Comparison of ENCODE assay signal across 16 cellular contexts in genomic region chr9:105171076-105171475, GRCh38.
DNase-seq lines count a peak whose midpoint lies in the region; ATAC-seq and TF ChIP-seq lines count a peak whose summit lies in the region.
"Had no signal": no experiment of that assay in that cellular context is flagged by ENCODE, and none has a peak within 500 bp of the region (broad histone marks: within the 10 kb centered on the region; RNA-seq: fewer than 3 reads in every experiment).

No MANE protein-coding gene starts in this region.

- TF ChIP-seq RAD21 in IMR-90 (IDR thresholded peaks at IDR 0.05; ENCODE audit: low read length), result no peak

- ATAC-seq in IMR-90 (ENCODE audit: low read depth) (no peak), foreskin keratinocyte (no peak)
- ATAC-seq: CD8-positive, alpha-beta T cell had no signal

- DNase-seq in IMR-90, result no peak
- peak; percentile 74 for DNase-seq in mesendoderm
- DNase-seq in foreskin keratinocyte, result no peak
- DNase-seq in NCI-H187 (lab: John Stamatoyannopoulos, UW), result no peak
- no peak for DNase-seq in G401 (ENCODE audit: low spot score)
- DNase-seq: Calu3; CD8-positive, alpha-beta T cell; DMS79 treated with DMSO at 0.1 percent for 48 hours; EL; GM23248; HCEC 1CT; KG1 had no signal

- no peak overlapping the region for H3K23ac ChIP-seq in IMR-90 (ENCODE audit: low read depth, low read length)
- no peak overlapping the region for H3K23ac ChIP-seq in mesendoderm (ENCODE audit: low read length)

- no peaks in the 10 kb centered on the region for H3K9me1 ChIP-seq in IMR-90 (ENCODE audit: insufficient read depth, low read length)

- H3K4ac ChIP-seq in IMR-90 (ENCODE audit: low read depth, low read length) (no peak overlapping the region), mesendoderm (ENCODE audit: low read depth, low read length) (no peak overlapping the region)

- POLR2A ChIA-PET in IMR-90 (lab: Charles Lee; ENCODE audit: unreplicated experiment), result no interaction called here

- H3K4me3 ChIP-seq in IMR-90 (ENCODE audit: insufficient read depth, low read depth, low read length) (no peak overlapping the region), mesendoderm (ENCODE audit: low read length) (no peak overlapping the region)
- H3K4me3 ChIP-seq: BLaER1 treated with 17β-estradiol and CSF1 and Interleukin-3, amounts not matched to agents 10 nM and 100 nM; GM23248 had no signal

- 43% methylated on average over 1 of the region's 1 CpG; no CpG with 5 or more reads in 1 of the 2 experiments for WGBS in IMR-90 (ENCODE audit: extremely low coverage in 2 of 2, insufficient read length in 1 of 2), 2 experiments
- WGBS in mesendoderm (ENCODE audit: extremely low coverage, insufficient coverage, low lambda C conversion rate), result no CpG with 5 or more reads among the region's 1 CpG

- H3K4me2 ChIP-seq in IMR-90 (ENCODE audit: low read depth, low read length) (no peak overlapping the region), mesendoderm (ENCODE audit: low read length) (no peak overlapping the region)

- H3K56ac ChIP-seq in IMR-90 (ENCODE audit: extremely low read depth, insufficient read depth, low read length) (no peak overlapping the region), mesendoderm (ENCODE audit: low read length) (no peak overlapping the region)

- no peaks in the 10 kb centered on the region for H3K27me3 ChIP-seq in IMR-90 (ENCODE audit: control insufficient read depth, insufficient read depth, low read length)
- H3K27me3 ChIP-seq in mesendoderm (ENCODE audit: insufficient read depth, low read length, poor library complexity), result no peaks in the 10 kb centered on the region
- no peaks in the 10 kb centered on the region for H3K27me3 ChIP-seq in foreskin keratinocyte
- H3K27me3 ChIP-seq: BLaER1 treated with 17β-estradiol and CSF1 and Interleukin-3, amounts not matched to agents 10 nM and 100 nM had no signal

- no peaks in the 10 kb centered on the region for H3K79me2 ChIP-seq in mesendoderm (ENCODE audit: control insufficient read depth, insufficient read depth, low read length)

- no peaks in the 10 kb centered on the region for H4K20me1 ChIP-seq in IMR-90 (ENCODE audit: insufficient read depth, low read length)
- H4K20me1 ChIP-seq: BLaER1 treated with 17β-estradiol and CSF1 and Interleukin-3, amounts not matched to agents 10 nM and 100 nM had no signal

- H3K9me3 Mint-ChIP-seq in dendritic cell treated with granulocyte-macrophage colony-stimulating factor and Interleukin-4, amounts not matched to agents 40 ng/mL and 50 ng/mL, for 4 days, result peaks cover 19% of the 10 kb centered on the region
- H3K9me3 Mint-ChIP-seq: CD8-positive, alpha-beta T cell; IgD-negative memory B cell had no signal

- H4K5ac ChIP-seq in IMR-90 (ENCODE audit: low read depth, low read length) (no peak overlapping the region), mesendoderm (ENCODE audit: low read length) (no peak overlapping the region)

- no peak overlapping the region for H2BK20ac ChIP-seq in IMR-90 (ENCODE audit: low read depth, low read length)

- H3K9ac ChIP-seq in IMR-90 (ENCODE audit: low read depth, low read length) (no peak overlapping the region), mesendoderm (ENCODE audit: low read length) (no peak overlapping the region)
- H3K9ac ChIP-seq: BLaER1 treated with 17β-estradiol and CSF1 and Interleukin-3, amounts not matched to agents 10 nM and 100 nM; GM23248 had no signal

- no peak overlapping the region for H4K8ac ChIP-seq in IMR-90 (ENCODE audit: low read depth in 2 of 2, low read length in 2 of 2)
- no peak overlapping the region for H4K8ac ChIP-seq in mesendoderm (ENCODE audit: low read depth, low read length)

- H3K27ac ChIP-seq in IMR-90 (ENCODE audit: insufficient read depth, low read length) (no peak overlapping the region), mesendoderm (ENCODE audit: low read depth, low read length) (no peak overlapping the region), foreskin keratinocyte (no peak overlapping the region)
- H3K27ac ChIP-seq: BLaER1 treated with 17β-estradiol and CSF1 and Interleukin-3, amounts not matched to agents 10 nM and 100 nM; GM23248 had no signal

- no peak overlapping the region for H4K91ac ChIP-seq in IMR-90 (ENCODE audit: insufficient read depth, low read depth, low read length)

- H3K4me1 ChIP-seq in IMR-90 (ENCODE audit: control insufficient read depth, insufficient read depth, low read length), result no peaks in the 10 kb centered on the region; the same call in 1 of the 2 replicates
- peaks cover 14% of the 10 kb centered on the region for H3K4me1 ChIP-seq in mesendoderm (ENCODE audit: control insufficient read depth, low read depth, low read length)
- H3K4me1 ChIP-seq in foreskin keratinocyte, result no peaks in the 10 kb centered on the region

- H2AK9ac ChIP-seq in IMR-90 (replicated peaks; ENCODE audit: low read depth, low read length, poor library complexity), result no peak overlapping the region

- H2BK120ac ChIP-seq in IMR-90 (ENCODE audit: low read depth, low read length), result no peak overlapping the region
- H2BK120ac ChIP-seq in mesendoderm (ENCODE audit: low read depth, low read length), result no peak overlapping the region

- CTCF ChIA-PET in IMR-90 (lab: Yijun Ruan, JAX), result no interaction called here

- 0 out of 2 replicates have a peak overlapping the region, but pooled peaks have one; percentile 29 for H3K14ac ChIP-seq in IMR-90 (replicated peaks; ENCODE audit: low read depth, low read length)

- H3K36me3 Mint-ChIP-seq in dendritic cell treated with granulocyte-macrophage colony-stimulating factor and Interleukin-4, amounts not matched to agents 40 ng/mL and 50 ng/mL, for 4 days (ENCODE audit: low read depth), result no peaks in the 10 kb centered on the region
- H3K36me3 Mint-ChIP-seq: CD8-positive, alpha-beta T cell had no signal

- no peaks in the 10 kb centered on the region for H3K36me3 ChIP-seq in IMR-90 (ENCODE audit: control insufficient read depth, insufficient read depth, low read length)
- H3K36me3 ChIP-seq in mesendoderm (ENCODE audit: control insufficient read depth, insufficient read depth, low read length), result no peaks in the 10 kb centered on the region
- H3K36me3 ChIP-seq: BLaER1 treated with 17β-estradiol and CSF1 and Interleukin-3, amounts not matched to agents 10 nM and 100 nM had no signal

- H2BK15ac ChIP-seq in IMR-90 (ENCODE audit: low read depth, low read length) (no peak overlapping the region), mesendoderm (replicated peaks; ENCODE audit: low read depth) (no peak overlapping the region)

- H3K18ac ChIP-seq in IMR-90 (ENCODE audit: low read depth, low read length) (no peak overlapping the region), mesendoderm (ENCODE audit: low read length) (no peak overlapping the region)

- H2BK5ac ChIP-seq in IMR-90 (ENCODE audit: low read depth, low read length, poor library complexity, severe bottlenecking) (no peak overlapping the region), mesendoderm (ENCODE audit: low read length) (no peak overlapping the region)

- dilution Hi-C loops in IMR-90 (cut with HindIII; ENCODE audit: low sequenced_read_pairs, unreplicated experiment), result no loop called here

- H3K27ac Mint-ChIP-seq in dendritic cell treated with granulocyte-macrophage colony-stimulating factor and Interleukin-4, amounts not matched to agents 40 ng/mL and 50 ng/mL, for 4 days, result peak overlapping the region; percentile 5
- H3K27ac Mint-ChIP-seq: B cell; CD8-positive, alpha-beta T cell; IgD-negative memory B cell had no signal

- intact Hi-C loops in IMR-90 (cut with micrococcal nuclease), result no loop called here
- intact Hi-C loops in dendritic cell treated with granulocyte-macrophage colony-stimulating factor and Interleukin-4, amounts not matched to agents 40 ng/mL and 50 ng/mL, for 4 days (cut with micrococcal nuclease), result loop anchor here (5.0 kb wide), 1 partner anchor 251 kb away; no protein-coding TSS in a partner anchor

- in situ Hi-C loops in IMR-90 (cut with MboI; ENCODE audit: low sequenced_read_pairs) (no loop called here), G401 (cut with HindIII; ENCODE audit: low sequenced_read_pairs) (no loop called here)

- no peaks in the 10 kb centered on the region for H3K79me1 ChIP-seq in IMR-90 (ENCODE audit: low read depth in 1 of 2, low read length in 2 of 2)
- no peaks in the 10 kb centered on the region for H3K79me1 ChIP-seq in mesendoderm (ENCODE audit: low read length)

- H2AFZ ChIP-seq in IMR-90 (replicated peaks; ENCODE audit: low read length, poor library complexity), result no peak overlapping the region
- H2AFZ ChIP-seq: GM23248 had no signal

- peaks cover 28% of the 10 kb centered on the region for H3K4me1 Mint-ChIP-seq in dendritic cell treated with granulocyte-macrophage colony-stimulating factor and Interleukin-4, amounts not matched to agents 40 ng/mL and 50 ng/mL, for 4 days (ENCODE audit: low read depth)
- H3K4me1 Mint-ChIP-seq: B cell, IgD-negative memory B cell had no signal

- no peak overlapping the region for H3K4me3 Mint-ChIP-seq in dendritic cell treated with granulocyte-macrophage colony-stimulating factor and Interleukin-4, amounts not matched to agents 40 ng/mL and 50 ng/mL, for 4 days
- H3K4me3 Mint-ChIP-seq: B cell; CD8-positive, alpha-beta T cell; IgD-negative memory B cell had no signal

- H3K9me3 ChIP-seq in IMR-90 (ENCODE audit: control insufficient read depth, insufficient read depth, low read length), result no peaks in the 10 kb centered on the region

- no TSS peak for BruUV-seq in IMR-90 (replicated peaks; lab: Mats Ljungman, UMichigan)

- peaks cover 4% of the 10 kb centered on the region for H3K27me3 Mint-ChIP-seq in dendritic cell treated with granulocyte-macrophage colony-stimulating factor and Interleukin-4, amounts not matched to agents 40 ng/mL and 50 ng/mL, for 4 days

- H2AK5ac ChIP-seq in IMR-90 (ENCODE audit: low read depth, low read length) (no peak overlapping the region), mesendoderm (ENCODE audit: low read length) (no peak overlapping the region)

- TF ChIP-seq CTCF in IMR-90 (conservative IDR thresholded peaks at IDR 0.05; ENCODE audit: low read depth, low read length) (no peak), foreskin keratinocyte (conservative IDR thresholded peaks at IDR 0.05) (no peak)

- no peak for TF ChIP-seq POLR2A in IMR-90 (IDR thresholded peaks at IDR 0.05; ENCODE audit: low read depth, low read length)

TF ChIP-seq in IMR-90, 13 proteins besides CTCF, POLR2A, EP300 and RAD21 (continues in another document):
- TF ChIP-seq CEBPB (IDR thresholded peaks at IDR 0.05; ENCODE audit: low read depth, low read length) (no peak), SMC3 (IDR thresholded peaks at IDR 0.05; ENCODE audit: low read depth, low read length) (no peak), BHLHE40 (IDR thresholded peaks at IDR 0.05; ENCODE audit: low read depth, low read length) (no peak), RFX5 (IDR thresholded peaks at IDR 0.05; ENCODE audit: low read depth, low read length) (no peak), RCOR1 (IDR thresholded peaks at IDR 0.05; ENCODE audit: insufficient replicate concordance, low read length) (no peak), MXI1 (IDR thresholded peaks at IDR 0.05; ENCODE audit: borderline replicate concordance, low read depth, low read length) (no peak)
